ENCODE assay signal across 25 cellular contexts in the genomic region with DNA sequence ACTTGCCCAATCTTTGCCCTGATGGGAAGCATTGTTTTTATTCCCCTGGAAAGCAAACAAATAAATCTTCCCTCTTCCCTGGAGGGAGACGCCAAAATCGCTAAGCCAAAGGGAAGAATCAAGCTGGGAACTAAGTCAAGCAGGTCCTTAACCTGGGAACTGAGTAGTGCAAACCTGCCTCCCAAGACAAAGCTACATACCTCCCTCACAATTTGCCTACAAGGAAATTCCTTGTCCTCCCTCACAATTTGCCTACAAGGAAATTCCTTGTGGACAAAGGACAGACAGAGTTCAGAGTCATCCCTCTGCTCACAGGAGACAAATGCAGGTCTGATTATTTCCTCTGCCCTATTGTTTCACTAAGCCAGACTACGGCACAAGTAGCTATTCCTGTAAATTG. TPM values are rescaled to one million over a fixed set of nuclear protein-coding genes. Genes with fewer than 3 reads are reported as not detected.
DNase-seq lines count a peak whose midpoint lies in the region; ATAC-seq and TF ChIP-seq lines count a peak whose summit lies in the region.
"Had no signal": no experiment of that assay in that cellular context is flagged by ENCODE, and none has a peak within 500 bp of the region (broad histone marks: within the 10 kb centered on the region; RNA-seq: fewer than 3 reads in every experiment).

No MANE protein-coding gene starts in this region.

- H3K4me1 Mint-ChIP-seq in Caco-2 (ENCODE audit: low read depth, unreplicated experiment) (peaks cover 36% of the 10 kb centered on the region), progenitor cell of endocrine pancreas (ENCODE audit: low read depth) (peaks cover 38% of the 10 kb centered on the region)
- H3K4me1 Mint-ChIP-seq: IgD-negative memory B cell had no signal

- H3K4me3 ChIP-seq in Caco-2 (ENCODE audit: low read depth, low read length): no peak overlapping the region
- no peak overlapping the region for H3K4me3 ChIP-seq in NT2/D1 (ENCODE audit: insufficient read length, low read depth)
- no peak overlapping the region for H3K4me3 ChIP-seq in SJCRH30
- no peak overlapping the region for H3K4me3 ChIP-seq in sigmoid colon
- H3K4me3 ChIP-seq: ascending aorta, BLaER1, pancreas, stomach, upper lobe of left lung had no signal

- H3K36me3 ChIP-seq in Caco-2 (ENCODE audit: control insufficient read depth, insufficient read depth, low read length) (no peaks in the 10 kb centered on the region), NT2/D1 (ENCODE audit: insufficient read depth, insufficient read length, low read length) (no peaks in the 10 kb centered on the region), SJCRH30 (no peaks in the 10 kb centered on the region), sigmoid colon (no peaks in the 10 kb centered on the region)
- H3K36me3 ChIP-seq: ascending aorta, BLaER1, pancreas, stomach, upper lobe of left lung had no signal

- no peak for TF ChIP-seq POLR2A in sigmoid colon (IDR thresholded peaks at IDR 0.05)

- H3K27me3 Mint-ChIP-seq in Caco-2 (ENCODE audit: insufficient read depth, unreplicated experiment) (no peaks in the 10 kb centered on the region), progenitor cell of endocrine pancreas (no peaks in the 10 kb centered on the region)
- H3K27me3 Mint-ChIP-seq: activated naive CD8-positive, alpha-beta T cell; IgD-negative memory B cell; naive thymus-derived CD4-positive, alpha-beta T cell had no signal

- TF ChIP-seq EP300 in sigmoid colon (IDR thresholded peaks at IDR 0.05): no peak

- CTCF ChIA-PET in Caco-2 (lab: Charles Lee): interaction anchor here (1.0 to 2.7 kb wide), 4 partner anchors 11 to 141 kb away, joined by 3 to 46 read pairs (median 8); no protein-coding TSS in a partner anchor

- ATAC-seq in left colon: peak; percentile 78
- ATAC-seq: naive thymus-derived CD4-positive, alpha-beta T cell had no signal

- H3K27ac ChIP-seq in SJCRH30 (no peak overlapping the region), sigmoid colon (no peak overlapping the region)
- H3K27ac ChIP-seq: ascending aorta, pancreas, stomach had no signal

- H3K9me3 ChIP-seq in Caco-2: no peaks in the 10 kb centered on the region
- no peaks in the 10 kb centered on the region for H3K9me3 ChIP-seq in NT2/D1 (ENCODE audit: insufficient read depth, low read length)
- no peaks in the 10 kb centered on the region for H3K9me3 ChIP-seq in SJCRH30 (replicated peaks)
- H3K9me3 ChIP-seq in sigmoid colon: no peaks in the 10 kb centered on the region
- H3K9me3 ChIP-seq: ascending aorta, BLaER1, pancreas, stomach, upper lobe of left lung had no signal

- POLR2A ChIA-PET in Caco-2 (lab: Charles Lee): interaction anchor here (1.6 kb wide), 1 partner anchor 236 kb away, joined by 3 read pairs; a partner anchor contains a TSS

- WGBS in sigmoid colon, 2 donors: 46 to 77% methylated on average over 3 of the region's 3 CpGs

- H3K4me3 Mint-ChIP-seq in Caco-2 (ENCODE audit: unreplicated experiment) (peak overlapping the region; percentile 33), progenitor cell of endocrine pancreas (ENCODE audit: low read depth) (no peak overlapping the region)
- H3K4me3 Mint-ChIP-seq: activated naive CD8-positive, alpha-beta T cell; IgD-negative memory B cell; naive thymus-derived CD4-positive, alpha-beta T cell; T-helper 2 cell treated with Interferon-gamma antibody and Interleukin-4, amounts not matched to agents 5 μg/mL and 100 μg/mL, for 36 hours had no signal

- H3K27me3 ChIP-seq in Caco-2 (replicated peaks; ENCODE audit: control insufficient read depth, insufficient read depth, low read length) (no peaks in the 10 kb centered on the region), NT2/D1 (ENCODE audit: insufficient read depth, insufficient read length) (no peaks in the 10 kb centered on the region), SJCRH30 (peaks cover 4% of the 10 kb centered on the region; the same call in 1 of the 2 replicates), sigmoid colon (no peaks in the 10 kb centered on the region)
- H3K27me3 ChIP-seq: ascending aorta, BLaER1, pancreas, stomach, upper lobe of left lung had no signal

- DNase-seq in Caco-2: peak; percentile 35 to 44
- DNase-seq in NT2/D1 (ENCODE audit: low read depth, low spot score): peak; percentile 59
- no peak for DNase-seq in left colon
- no peak for DNase-seq in progenitor cell of endocrine pancreas (ENCODE audit: low spot score, unreplicated experiment)
- DNase-seq in GM10266 (ENCODE audit: extremely low spot score): no peak
- no peak for DNase-seq in SJCRH30
- DNase-seq in sigmoid colon: no peak
- no peak for DNase-seq in DMS153 (lab: John Stamatoyannopoulos, UW)
- DNase-seq: ACHN; DMS79; kidney glomerular epithelial cell; naive thymus-derived CD4-positive, alpha-beta T cell; NCI-H1105; NCI-H1930; NCI-H345; NCI-H774; pancreas; stimulated activated CD8-positive, alpha-beta memory T cell treated with anti-CD3 and anti-CD28 coated beads, Interleukin-4, amount 100 ng/mL, for 48 hours; stomach; upper lobe of left lung had no signal

- H3K4me1 ChIP-seq in Caco-2: peaks cover 54% of the 10 kb centered on the region
- peaks cover 20% of the 10 kb centered on the region for H3K4me1 ChIP-seq in NT2/D1 (ENCODE audit: insufficient read depth, insufficient read length)
- no peaks in the 10 kb centered on the region for H3K4me1 ChIP-seq in SJCRH30
- no peaks in the 10 kb centered on the region for H3K4me1 ChIP-seq in sigmoid colon
- H3K4me1 ChIP-seq: ascending aorta, pancreas had no signal

- no TSS peak for BruUV-seq in Caco-2 (replicated peaks; lab: Mats Ljungman, UMichigan)

- intact Hi-C loops in Caco-2 (cut with micrococcal nuclease; ENCODE audit: unreplicated experiment) (loop anchor here (1.0 kb wide), 1 partner anchor 8 kb away; no protein-coding TSS in a partner anchor), left colon (cut with DNase I, micrococcal nuclease) (no loop called here), sigmoid colon (cut with DNase I) (no loop called here)

- peaks cover 2% of the 10 kb centered on the region for H3K9me3 Mint-ChIP-seq in Caco-2 (ENCODE audit: unreplicated experiment)
- H3K9me3 Mint-ChIP-seq in progenitor cell of endocrine pancreas (ENCODE audit: low read depth): no peaks in the 10 kb centered on the region
- H3K9me3 Mint-ChIP-seq: IgD-negative memory B cell; T-helper 2 cell treated with Interferon-gamma antibody and Interleukin-4, amounts not matched to agents 5 μg/mL and 100 μg/mL, for 36 hours had no signal

- H3K27ac Mint-ChIP-seq in Caco-2 (ENCODE audit: unreplicated experiment): peak overlapping the region; percentile 91
- peak overlapping the region; percentile 80 for H3K27ac Mint-ChIP-seq in progenitor cell of endocrine pancreas
- H3K27ac Mint-ChIP-seq: activated naive CD8-positive, alpha-beta T cell; IgD-negative memory B cell; naive thymus-derived CD4-positive, alpha-beta T cell; T-helper 2 cell treated with Interferon-gamma antibody and Interleukin-4, amounts not matched to agents 5 μg/mL and 100 μg/mL, for 36 hours had no signal

- TF ChIP-seq CTCF in Caco-2 (IDR thresholded peaks at IDR 0.05; ENCODE audit: insufficient read depth in 1 of 2, low read depth in 1 of 2, low read length in 1 of 2, severe bottlenecking in 1 of 2, unreplicated experiment in 1 of 2) (no peak), progenitor cell of endocrine pancreas (IDR thresholded peaks at IDR 0.05; ENCODE audit: unreplicated experiment) (no peak), GM10266 (IDR thresholded peaks at IDR 0.05; ENCODE audit: control insufficient read depth, insufficient read depth, low read depth, missing control alignments) (no peak), sigmoid colon (IDR thresholded peaks at IDR 0.05) (no peak)

- no peak overlapping the region for H3K9ac ChIP-seq in NT2/D1 (ENCODE audit: insufficient read length, low read depth)
- H3K9ac ChIP-seq: BLaER1 had no signal

- H3K36me3 Mint-ChIP-seq in Caco-2 (ENCODE audit: insufficient read depth, unreplicated experiment) (no peaks in the 10 kb centered on the region), progenitor cell of endocrine pancreas (ENCODE audit: insufficient read depth) (no peaks in the 10 kb centered on the region)
- H3K36me3 Mint-ChIP-seq: activated naive CD8-positive, alpha-beta T cell; IgD-negative memory B cell; naive thymus-derived CD4-positive, alpha-beta T cell had no signal

RNA-seq across cellular contexts. Expression of a gene that starts 50.5 kb away (rescaled TPM):
- total RNA-seq in Caco-2 (2022) (1.6 and 3.0 TPM in 2 replicates), left colon (1 to 10 TPM; 2.3 to 4.5 TPM), progenitor cell of endocrine pancreas (47.7 and 49.1 TPM in 2 replicates), sigmoid colon (1 to 10 TPM; 5.8 to 10.0 (median 8.5) TPM)
- total RNA-seq in SJCRH30 (2014; rRNA removed; shearing (Covaris generic)): 14.3 and 15.5 TPM in 2 replicates
- 10 to 100 TPM in 1 of 3 donors, 1 to 10 TPM in 1, under 1 TPM in 1; 0.60 to 59.5 (median 2.8) TPM for polyA plus RNA-seq in sigmoid colon

Comparison
In these comparisons a context has a peak if more than half of its experiments do, and no peak if none do; other contexts are left out.
1. DNase-seq: peak in Caco-2 (2 of 2) and NT2/D1 (single experiment); none in left colon (0 of 2), progenitor cell of endocrine pancreas (single experiment), GM10266 (single experiment), SJCRH30 (0 of 2), sigmoid colon (single experiment) and DMS153 (single experiment).